13 cellular contexts compared by ENCODE assay signal in the genomic region with DNA sequence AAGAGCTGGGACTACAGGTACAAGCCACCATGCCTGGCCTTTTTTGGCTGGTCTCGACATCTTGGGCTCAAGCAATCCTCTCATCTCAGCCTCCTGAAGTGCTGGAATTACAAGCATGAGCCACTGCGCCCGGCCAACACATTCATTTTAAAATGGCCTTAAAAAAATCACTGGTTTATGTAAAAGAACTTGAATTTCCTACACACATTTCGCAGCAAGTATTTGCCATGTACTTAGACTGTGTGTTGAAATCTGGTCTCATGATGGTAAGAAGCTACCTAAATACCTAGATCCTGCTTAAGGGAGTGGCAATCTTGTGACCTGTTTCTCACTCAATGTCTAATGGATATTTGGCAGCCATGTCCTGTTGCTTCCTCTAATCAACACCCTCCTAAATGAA. TPM values are rescaled to one million over a fixed set of nuclear protein-coding genes. Genes with fewer than 3 reads are reported as not detected.
A peak's percentile ranks its signal among the peaks of the same experiment; 100 is the strongest.
DNase-seq lines count a peak whose midpoint lies in the region; ATAC-seq and TF ChIP-seq lines count a peak whose summit lies in the region.
"Had no signal": no experiment of that assay in that cellular context is flagged by ENCODE, and none has a peak within 500 bp of the region (broad histone marks: within the 10 kb centered on the region; RNA-seq: fewer than 3 reads in every experiment).

No MANE protein-coding gene starts in this region.

- H3K27me3 ChIP-seq in CD4-positive, alpha-beta memory T cell (ENCODE audit: insufficient read depth, low read length): no peaks in the 10 kb centered on the region
- H3K27me3 ChIP-seq in prostate gland (replicated peaks; ENCODE audit: insufficient read depth) (no peaks in the 10 kb centered on the region), uterus (no peaks in the 10 kb centered on the region)

- POLR2A ChIA-PET in CD4-positive, alpha-beta memory T cell (lab: Charles Lee; ENCODE audit: partially characterized antibody): interaction anchor here (0.7 to 5.3 kb wide), 16 partner anchors 10 to 81 kb away, joined by 3 to 47 read pairs (median 4); partner anchors contain the start of gene CYTH1
- POLR2A ChIA-PET in T-cell (lab: Charles Lee): interaction anchor here (0.6 to 0.8 kb wide), 3 partner anchors 8 to 465 kb away, joined by 3 to 18 read pairs (median 5); no protein-coding TSS in a partner anchor

- H3K4me1 Mint-ChIP-seq in CD4-positive, alpha-beta memory T cell: peaks cover 35 to 89% (median 57%) of the 10 kb centered on the region in 4 donors
- H3K4me1 Mint-ChIP-seq in T-cell: peaks cover 69 to 83% (median 81%) of the 10 kb centered on the region in 3 donors
- peaks cover 39% of the 10 kb centered on the region for H3K4me1 Mint-ChIP-seq in activated T-helper 17 cell treated with anti-CD3 and anti-CD28 coated beads, Interleukin-2, amount 50 U/mL, for 72 hours

- no peak overlapping the region for H3K27ac ChIP-seq in CD4-positive, alpha-beta memory T cell (ENCODE audit: low read depth, low read length)
- peak overlapping the region; percentile 45 to 59 for H3K27ac ChIP-seq in prostate gland
- H3K27ac ChIP-seq in uterus: no peak overlapping the region

- no peaks in the 10 kb centered on the region for H3K9me3 ChIP-seq in CD4-positive, alpha-beta memory T cell (ENCODE audit: control insufficient read depth in 1 of 2, low read length in 2 of 2)
- H3K9me3 ChIP-seq in prostate gland: no peaks in the 10 kb centered on the region
- H3K9me3 ChIP-seq in uterus: no peaks in the 10 kb centered on the region
- H3K9me3 ChIP-seq: psoas muscle had no signal

- no peaks in the 10 kb centered on the region for H3K27me3 Mint-ChIP-seq in CD4-positive, alpha-beta memory T cell
- H3K27me3 Mint-ChIP-seq in T-cell: no peaks in the 10 kb centered on the region
- H3K27me3 Mint-ChIP-seq in activated T-helper 17 cell treated with anti-CD3 and anti-CD28 coated beads, Interleukin-2, amount 50 U/mL, for 72 hours: no peaks in the 10 kb centered on the region

- intact Hi-C loops in CD4-positive, alpha-beta memory T cell (cut with micrococcal nuclease): no loop called here
- intact Hi-C loops in prostate gland (cut with DNase I) (no loop called here), uterus (cut with DNase I; ENCODE audit: low total_unique reads) (no loop called here)

- peaks cover 29 to 50% of the 10 kb centered on the region in 2 donors for H3K36me3 Mint-ChIP-seq in CD4-positive, alpha-beta memory T cell
- peaks cover 33% of the 10 kb centered on the region for H3K36me3 Mint-ChIP-seq in T-cell
- H3K36me3 Mint-ChIP-seq in activated T-helper 17 cell treated with anti-CD3 and anti-CD28 coated beads, Interleukin-2, amount 50 U/mL, for 72 hours (ENCODE audit: low read depth): peaks cover 55% of the 10 kb centered on the region

- H3K9me3 Mint-ChIP-seq in CD4-positive, alpha-beta memory T cell: peaks cover 0 to 12% (median 0%) of the 10 kb centered on the region in 8 donors
- H3K9me3 Mint-ChIP-seq in T-cell: no peaks in the 10 kb centered on the region
- no peaks in the 10 kb centered on the region for H3K9me3 Mint-ChIP-seq in activated T-helper 17 cell treated with anti-CD3 and anti-CD28 coated beads, Interleukin-2, amount 50 U/mL, for 72 hours

- H3K4me1 ChIP-seq in CD4-positive, alpha-beta memory T cell (ENCODE audit: insufficient read depth, low read length): peaks cover 66% of the 10 kb centered on the region
- H3K4me1 ChIP-seq in prostate gland (replicated peaks) (peaks cover under 1% of the 10 kb centered on the region), uterus (no peaks in the 10 kb centered on the region)

- no peak overlapping the region for H3K4me3 ChIP-seq in CD4-positive, alpha-beta memory T cell (ENCODE audit: low read length in 2 of 2)
- H3K4me3 ChIP-seq in epithelial cell of esophagus (ENCODE audit: low read length) (no peak overlapping the region), prostate gland (no peak overlapping the region), uterus (no peak overlapping the region)
- H3K4me3 ChIP-seq: psoas muscle had no signal

- no peak for TF ChIP-seq CTCF in epithelial cell of esophagus (IDR thresholded peaks at IDR 0.05; ENCODE audit: insufficient read depth, low read depth, low read length, missing control alignments)
- TF ChIP-seq CTCF in prostate gland (IDR thresholded peaks at IDR 0.05): no peak
- TF ChIP-seq CTCF in uterus (IDR thresholded peaks at IDR 0.05): no peak

- CTCF ChIA-PET in CD4-positive, alpha-beta memory T cell (lab: Charles Lee; ENCODE audit: partially characterized antibody): interaction anchor here (0.7 to 2.6 kb wide), 7 partner anchors 9 to 81 kb away, joined by 3 to 22 read pairs (median 7); no protein-coding TSS in a partner anchor
- CTCF ChIA-PET in T-cell (lab: Charles Lee): interaction anchor here in 1 of 2 donors (0.6 to 1.0 kb wide), 4 partner anchors 20 to 79 kb away, joined by 3 to 5 read pairs (median 4); no protein-coding TSS in a partner anchor

- no peak for TF ChIP-seq POLR2A in prostate gland (IDR thresholded peaks at IDR 0.05)
- no peak for TF ChIP-seq POLR2A in uterus (IDR thresholded peaks at IDR 0.05)

- 86% methylated on average over 4 of the region's 4 CpGs for WGBS in prostate gland

- H3K4me3 Mint-ChIP-seq in CD4-positive, alpha-beta memory T cell: peak overlapping the region in 5 of 8 donors; percentile 30 to 77 (median 52)
- H3K4me3 Mint-ChIP-seq in T-cell: peak overlapping the region in 1 of 3 donors; percentile 63
- no peak overlapping the region for H3K4me3 Mint-ChIP-seq in activated T-helper 17 cell treated with anti-CD3 and anti-CD28 coated beads, Interleukin-2, amount 50 U/mL, for 72 hours

- no peak for DNase-seq in CD4-positive, alpha-beta memory T cell
- DNase-seq in T-cell: no peak
- DNase-seq in epithelial cell of esophagus (ENCODE audit: low read depth): peak; percentile 41
- DNase-seq in prostate gland (ENCODE audit: low spot score): no peak
- no peak for DNase-seq in NCI-H2107 treated with DMSO at 0.1 percent for 48 hours (lab: John Stamatoyannopoulos, UW; ENCODE audit: unreplicated experiment)
- no peak for DNase-seq in uterus
- DNase-seq in NCI-H345 treated with DMSO at 0.1 percent for 48 hours (lab: John Stamatoyannopoulos, UW; ENCODE audit: unreplicated experiment): no peak
- DNase-seq: activated gamma-delta T cell; H7; stimulated activated CD4-positive, alpha-beta T cell treated with anti-CD3 and anti-CD28 coated beads, Interleukin-4, amount 100 ng/mL, for 1 hour; stimulated activated naive CD4-positive, alpha-beta T cell had no signal

- H3K27ac Mint-ChIP-seq in CD4-positive, alpha-beta memory T cell: peak overlapping the region; percentile 42 to 97 (median 91)
- H3K27ac Mint-ChIP-seq in T-cell: peak overlapping the region; percentile 89 to 93
- no peak overlapping the region for H3K27ac Mint-ChIP-seq in activated T-helper 17 cell treated with anti-CD3 and anti-CD28 coated beads, Interleukin-2, amount 50 U/mL, for 72 hours

- no peak for ATAC-seq in T-cell (replicated peaks in 1 of 4)
- ATAC-seq in activated T-helper 17 cell treated with anti-CD3 and anti-CD28 coated beads, Interleukin-2, amount 50 U/mL, for 72 hours (replicated peaks): no peak
- ATAC-seq: psoas muscle had no signal

- peaks cover 21% of the 10 kb centered on the region for H3K36me3 ChIP-seq in CD4-positive, alpha-beta memory T cell (ENCODE audit: insufficient read depth, low read length)
- H3K36me3 ChIP-seq in prostate gland (no peaks in the 10 kb centered on the region), uterus (no peaks in the 10 kb centered on the region)

RNA-seq across cellular contexts. Expression of gene CYTH1, which starts 8.5 kb away (rescaled TPM):
- 100 to 1,000 TPM; 380 to 390 TPM for total RNA-seq in CD4-positive, alpha-beta memory T cell
- polyA plus RNA-seq in CD4-positive, alpha-beta memory T cell: 100 to 1,000 TPM; 271 to 370 TPM
- 100 to 1,000 TPM; 357 to 509 (median 372) TPM for total RNA-seq in T-cell
- total RNA-seq in prostate gland: 10 to 100 TPM; 65.2 to 73.9 TPM
- total RNA-seq in uterus: 10 to 100 TPM in 3 of 4 donors, 1 to 10 TPM in 1; 6.2 to 56.1 (median 44.3) TPM
- total RNA-seq in activated T-helper 17 cell treated with anti-CD3 and anti-CD28 coated beads, Interleukin-2, amount 50 U/mL, for 72 hours: 100 to 1,000 TPM; 173 to 195 TPM

RNA-seq across cellular contexts. Expression of gene USP36, which starts 50.1 kb away (rescaled TPM):
- 100 to 1,000 TPM; 181 to 183 TPM for total RNA-seq in CD4-positive, alpha-beta memory T cell
- 10 to 100 TPM; 35.4 to 55.1 TPM for polyA plus RNA-seq in CD4-positive, alpha-beta memory T cell
- total RNA-seq in T-cell (100 to 1,000 TPM; 132 to 487 (median 143) TPM), prostate gland (10 to 100 TPM; 31.2 to 66.6 TPM), uterus (100 to 1,000 TPM in 1 of 4 donors, 10 to 100 TPM in 2, 1 to 10 TPM in 1; 6.5 to 102 (median 31.9) TPM)
- total RNA-seq in activated T-helper 17 cell treated with anti-CD3 and anti-CD28 coated beads, Interleukin-2, amount 50 U/mL, for 72 hours: 100 to 1,000 TPM in 1 of 2 donors, 10 to 100 TPM in 1; 95.3 to 139 TPM

Comparison
In these comparisons a context has a peak if more than half of its experiments do, and no peak if none do; other contexts are left out.
1. H3K27ac ChIP-seq: peak in prostate gland (2 of 2); none in CD4-positive, alpha-beta memory T cell (single experiment) and uterus (0 of 2).